ENCODE assay signal across 17 cellular contexts in genomic region chr1:28871631-28872401, GRCh38. TPM values are rescaled to one million over a fixed set of nuclear protein-coding genes. Genes with fewer than 3 reads are reported as not detected.
DNase-seq lines count a peak whose midpoint lies in the region; ATAC-seq, FAIRE-seq and TF ChIP-seq lines count a peak whose summit lies in the region.
"Had no signal": no experiment of that assay in that cellular context is flagged by ENCODE, and none has a peak within 500 bp of the region (broad histone marks: within the 10 kb centered on the region; RNA-seq: fewer than 3 reads in every experiment).

No MANE protein-coding gene starts in this region.

- intact Hi-C loops in Caco-2 (cut with micrococcal nuclease; ENCODE audit: unreplicated experiment) = loop anchor here (2.0 kb wide), 1 partner anchor 223 kb away; the partner anchor contains the start of gene RNU11
- intact Hi-C loops in pancreas (cut with DNase I) = loop anchor here in 1 of 3 donors (10.0 kb wide), 1 partner anchor 77 kb away; no protein-coding TSS in a partner anchor

- no peaks in the 10 kb centered on the region for H3K79me2 ChIP-seq in Loucy (ENCODE audit: insufficient read depth, low read length)

- no peak overlapping the region for H3K27ac ChIP-seq in pancreas
- H3K27ac ChIP-seq in WERI-Rb-1 = no peak overlapping the region
- H3K27ac ChIP-seq: C4-2B, PC-9 had no signal

- peak overlapping the region; percentile 36; the same call in 1 of the 2 replicates for H2AFZ ChIP-seq in Loucy (ENCODE audit: low read length)
- H2AFZ ChIP-seq: PC-9 had no signal

- FAIRE-seq in pancreas (lab: Jason Lieb, UNC) = no peak

- TF ChIP-seq CTCF in Caco-2 (IDR thresholded peaks at IDR 0.05; ENCODE audit: insufficient read depth in 1 of 2, low read depth in 1 of 2, low read length in 1 of 2, severe bottlenecking in 1 of 2, unreplicated experiment in 1 of 2) = no peak
- TF ChIP-seq CTCF in Loucy (conservative IDR thresholded peaks at IDR 0.05; ENCODE audit: low read length) = no peak
- TF ChIP-seq CTCF in pancreas (IDR thresholded peaks at IDR 0.05) = no peak
- no peak for TF ChIP-seq CTCF in WERI-Rb-1 (IDR thresholded peaks at IDR 0.05; ENCODE audit: low read depth, low read length)

- no peak overlapping the region for H3K9ac ChIP-seq in Loucy (ENCODE audit: low read depth, low read length, poor library complexity, severe bottlenecking)

- H3K9me3 ChIP-seq in Caco-2 = no peaks in the 10 kb centered on the region
- no peaks in the 10 kb centered on the region for H3K9me3 ChIP-seq in Loucy (ENCODE audit: insufficient read depth, low read depth, low read length)
- H3K9me3 ChIP-seq in pancreas = no peaks in the 10 kb centered on the region
- H3K9me3 ChIP-seq in WERI-Rb-1 (ENCODE audit: severe bottlenecking) = no peaks in the 10 kb centered on the region

- peak overlapping the region; percentile 12 for H3K4me3 Mint-ChIP-seq in Caco-2 (ENCODE audit: unreplicated experiment)

- DNase-seq in Caco-2 (peak; percentile 71 to 82), left kidney (ENCODE audit: low read depth, low spot score) (peak; percentile 73), pancreas (no peak), NCI-H2029 treated with DMSO at 0.1 percent for 48 hours (lab: John Stamatoyannopoulos, UW) (no peak), WERI-Rb-1 (no peak), NCI-H1694 (lab: John Stamatoyannopoulos, UW) (no peak)
- DNase-seq: Calu3, DMS79 treated with DMSO at 0.1 percent for 48 hours, GDM1, NCI-H1048, NCI-H748 treated with DMSO at 0.1 percent for 48 hours, PC-9 had no signal

- no peaks in the 10 kb centered on the region for H3K27me3 Mint-ChIP-seq in Caco-2 (ENCODE audit: insufficient read depth, unreplicated experiment)

- ATAC-seq in pancreas = peak in 3 of 4 donors; percentile 21 to 75 (median 73)
- ATAC-seq in GM21529 (IDR thresholded peaks at IDR 0.05; ENCODE audit: unreplicated experiment) = no peak

- peak overlapping the region; percentile 19 for H3K27ac Mint-ChIP-seq in Caco-2 (ENCODE audit: unreplicated experiment)

- no peaks in the 10 kb centered on the region for H3K9me3 Mint-ChIP-seq in Caco-2 (ENCODE audit: unreplicated experiment)

- H3K36me3 ChIP-seq in Caco-2 (ENCODE audit: control insufficient read depth, insufficient read depth, low read length) (no peaks in the 10 kb centered on the region), Loucy (ENCODE audit: insufficient read depth, low read length) (no peaks in the 10 kb centered on the region), pancreas (no peaks in the 10 kb centered on the region), WERI-Rb-1 (no peaks in the 10 kb centered on the region)

- H3F3A ChIP-seq in Loucy (ENCODE audit: low read depth) = no peaks in the 10 kb centered on the region

- H3K4me1 ChIP-seq in Caco-2 (peaks cover 9% of the 10 kb centered on the region), Loucy (ENCODE audit: insufficient read depth, low read length, poor library complexity, severe bottlenecking) (no peaks in the 10 kb centered on the region), pancreas (no peaks in the 10 kb centered on the region)

- BruUV-seq in Caco-2 (replicated peaks; lab: Mats Ljungman, UMichigan) = no TSS peak

- WGBS in pancreas, 2 donors = 72 to 75% methylated on average over 12 of the region's 12 CpGs

- H3K4me2 ChIP-seq in Loucy (ENCODE audit: low read depth, low read length, poor library complexity, severe bottlenecking) = no peak overlapping the region
- H3K4me2 ChIP-seq: PC-9 had no signal

- no peaks in the 10 kb centered on the region for H3K36me3 Mint-ChIP-seq in Caco-2 (ENCODE audit: insufficient read depth, unreplicated experiment)

- CTCF ChIA-PET in Caco-2 (lab: Charles Lee) = no interaction called here

- peaks cover 19% of the 10 kb centered on the region for H3K4me1 Mint-ChIP-seq in Caco-2 (ENCODE audit: low read depth, unreplicated experiment)

- no peaks in the 10 kb centered on the region for H4K20me1 ChIP-seq in Loucy (ENCODE audit: insufficient read depth, low read length, poor library complexity, severe bottlenecking)

- H3K4me3 ChIP-seq in Caco-2 (ENCODE audit: low read depth, low read length) = no peak overlapping the region
- no peak overlapping the region for H3K4me3 ChIP-seq in Loucy (ENCODE audit: low read length, poor library complexity, severe bottlenecking)
- H3K4me3 ChIP-seq in pancreas = no peak overlapping the region
- H3K4me3 ChIP-seq in WERI-Rb-1 (ENCODE audit: low read depth, low read length) = no peak overlapping the region
- H3K4me3 ChIP-seq: PC-9 had no signal

- H3K27me3 ChIP-seq in Caco-2 (replicated peaks; ENCODE audit: control insufficient read depth, insufficient read depth, low read length) = no peaks in the 10 kb centered on the region
- no peaks in the 10 kb centered on the region for H3K27me3 ChIP-seq in Loucy (ENCODE audit: insufficient read depth, low read length, poor library complexity, severe bottlenecking)
- H3K27me3 ChIP-seq in pancreas = no peaks in the 10 kb centered on the region
- no peaks in the 10 kb centered on the region for H3K27me3 ChIP-seq in WERI-Rb-1 (ENCODE audit: insufficient read depth, low read depth, severe bottlenecking)

- H3K9me2 ChIP-seq in Loucy (replicated peaks; ENCODE audit: low read depth, low read length) = no peaks in the 10 kb centered on the region

- POLR2A ChIA-PET in Caco-2 (lab: Charles Lee) = interaction anchor here (0.6 kb wide), 1 partner anchor 229 kb away, joined by 8 read pairs; the partner anchor contains the start of gene TAF12

RNA-seq across cellular contexts. Expression of gene EPB41, which starts 42.6 kb away (rescaled TPM):
- total RNA-seq in Caco-2 (2022) = 29.5 and 29.8 TPM in 2 replicates
- 10 to 100 TPM; 19.3 to 39.8 (median 26.3) TPM for total RNA-seq in pancreas
- polyA plus RNA-seq in pancreas = 10 to 100 TPM in 1 of 2 donors, 1 to 10 TPM in 1; 9.1 to 12.3 TPM

RNA-seq across cellular contexts. Expression of gene OPRD1, which starts 59.8 kb away (rescaled TPM):
- total RNA-seq in Caco-2 (2022) = 0.07 and 0.12 TPM in 2 replicates
- total RNA-seq in pancreas = under 1 TPM; 0.03 to 0.76 (median 0.21) TPM
- under 1 TPM; 0.15 to 0.70 TPM for polyA plus RNA-seq in pancreas
- total RNA-seq: A172, H4, PC-9 had no signal

Comparison
In these comparisons a context has a peak if more than half of its experiments do, and no peak if none do; other contexts are left out.
1. DNase-seq: peak in Caco-2 (2 of 2) and left kidney (single experiment); none in pancreas (0 of 6), NCI-H2029 treated with DMSO at 0.1 percent for 48 hours (single experiment), WERI-Rb-1 (single experiment) and NCI-H1694 (single experiment).